In the genomic region with DNA sequence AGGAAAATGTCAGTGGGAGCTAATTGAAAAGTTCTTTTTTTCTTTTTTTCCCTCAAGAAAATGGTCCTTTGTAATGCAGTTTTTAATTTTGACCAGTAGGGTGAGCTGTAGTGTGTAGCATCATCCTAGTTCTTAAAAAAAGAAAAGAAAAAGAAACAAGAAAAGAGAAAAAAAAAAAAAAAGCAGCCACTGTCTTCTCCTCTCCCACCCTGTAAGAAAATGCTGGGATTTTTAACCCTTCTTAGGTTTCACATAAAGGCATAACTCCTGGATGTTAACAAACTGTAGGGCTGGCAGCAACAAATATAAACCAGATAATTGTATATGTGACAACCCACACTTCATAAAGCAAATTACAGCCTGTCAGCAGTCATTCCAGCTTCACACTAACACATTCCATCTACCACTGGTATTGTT, we compare ENCODE assay signal across 8 cellular contexts.
DNase-seq lines count a peak whose midpoint lies in the region; ATAC-seq and TF ChIP-seq lines count a peak whose summit lies in the region.

No MANE protein-coding gene starts in this region.

- peaks cover 0 to 82% (median 8%) of the 10 kb centered on the region in 9 donors for H3K27me3 ChIP-seq in heart left ventricle
- H3K27me3 ChIP-seq in naive thymus-derived CD4-positive, alpha-beta T cell (ENCODE audit: control insufficient read depth in 2 of 2, insufficient read depth in 2 of 2, low read length in 2 of 2) = no peaks in the 10 kb centered on the region

- H3K9me3 Mint-ChIP-seq in naive thymus-derived CD4-positive, alpha-beta T cell = peaks cover 0 to 8% (median 0%) of the 10 kb centered on the region in 11 donors
- H3K9me3 Mint-ChIP-seq in activated naive CD4-positive, alpha-beta T cell treated with anti-CD3 and anti-CD28 coated beads, Interleukin-2, amount 50 U/mL, for 72 hours = no peaks in the 10 kb centered on the region
- no peaks in the 10 kb centered on the region for H3K9me3 Mint-ChIP-seq in activated T-cell treated with anti-CD3 and anti-CD28 coated beads, Interleukin-2, amount 50 U/mL, for 24 hours

- POLR2A ChIA-PET in naive thymus-derived CD4-positive, alpha-beta T cell (lab: Charles Lee) = interaction anchor here (0.9 to 2.3 kb wide), 4 partner anchors 103 to 191 kb away, joined by 3 to 8 read pairs (median 4); no protein-coding TSS in a partner anchor

- H3K27ac Mint-ChIP-seq in naive thymus-derived CD4-positive, alpha-beta T cell = no peak overlapping the region
- H3K27ac Mint-ChIP-seq in activated naive CD4-positive, alpha-beta T cell treated with anti-CD3 and anti-CD28 coated beads, Interleukin-2, amount 50 U/mL, for 72 hours = no peak overlapping the region
- H3K27ac Mint-ChIP-seq in activated T-cell treated with anti-CD3 and anti-CD28 coated beads, Interleukin-2, amount 50 U/mL, for 24 hours = no peak overlapping the region

- H3K9me3 ChIP-seq in heart left ventricle = no peaks in the 10 kb centered on the region
- no peaks in the 10 kb centered on the region for H3K9me3 ChIP-seq in naive thymus-derived CD4-positive, alpha-beta T cell (ENCODE audit: control insufficient read depth in 2 of 3, low read length in 3 of 3)

- H3K4me3 ChIP-seq in heart left ventricle (no peak overlapping the region), choroid plexus epithelial cell (ENCODE audit: low read depth, low read length) (no peak overlapping the region)
- H3K4me3 ChIP-seq in naive thymus-derived CD4-positive, alpha-beta T cell (ENCODE audit: low read length) = no peak overlapping the region

- H3K4me3 Mint-ChIP-seq in naive thymus-derived CD4-positive, alpha-beta T cell = no peak overlapping the region
- H3K4me3 Mint-ChIP-seq in activated T-cell treated with anti-CD3 and anti-CD28 coated beads, Interleukin-2, amount 50 U/mL, for 24 hours = no peak overlapping the region

- no peaks in the 10 kb centered on the region for H3K27me3 Mint-ChIP-seq in naive thymus-derived CD4-positive, alpha-beta T cell
- H3K27me3 Mint-ChIP-seq in activated T-cell treated with anti-CD3 and anti-CD28 coated beads, Interleukin-2, amount 50 U/mL, for 24 hours = no peaks in the 10 kb centered on the region

- no peak for TF ChIP-seq POLR2A in heart left ventricle (IDR thresholded peaks at IDR 0.05)

- no peak for DNase-seq in heart left ventricle
- DNase-seq in left ventricle myocardium superior = no peak
- DNase-seq in NCI-H460 (ENCODE audit: extremely low read depth, low read depth) = peak; percentile 9
- DNase-seq in choroid plexus epithelial cell (ENCODE audit: low read depth) = peak; percentile 63
- peak in 7 of 9 donors; percentile 17 to 58 (median 41) for DNase-seq in naive thymus-derived CD4-positive, alpha-beta T cell
- no peak for DNase-seq in activated CD4-positive, alpha-beta T cell treated with anti-CD3 and anti-CD28 coated beads for 48 hours
- DNase-seq in activated naive CD4-positive, alpha-beta T cell treated with anti-CD3 and anti-CD28 coated beads, Interleukin-2, amount 50 U/mL, for 72 hours (ENCODE audit: low spot score in 2 of 2) = no peak
- DNase-seq in activated T-cell treated with anti-CD3 and anti-CD28 coated beads, Interleukin-2, amount 50 U/mL, for 24 hours = no peak

- peaks cover 3 to 16% (median 14%) of the 10 kb centered on the region in 5 donors for H3K36me3 Mint-ChIP-seq in naive thymus-derived CD4-positive, alpha-beta T cell
- H3K36me3 Mint-ChIP-seq in activated naive CD4-positive, alpha-beta T cell treated with anti-CD3 and anti-CD28 coated beads, Interleukin-2, amount 50 U/mL, for 72 hours = peaks cover 0 to 10% of the 10 kb centered on the region in 2 donors
- H3K36me3 Mint-ChIP-seq in activated T-cell treated with anti-CD3 and anti-CD28 coated beads, Interleukin-2, amount 50 U/mL, for 24 hours (ENCODE audit: low read depth) = peaks cover 15% of the 10 kb centered on the region

- no peaks in the 10 kb centered on the region for H3K4me1 ChIP-seq in heart left ventricle
- peaks cover 0 to 4% of the 10 kb centered on the region in 2 donors for H3K4me1 ChIP-seq in naive thymus-derived CD4-positive, alpha-beta T cell (ENCODE audit: control insufficient read depth in 2 of 2, insufficient read depth in 2 of 2, low read length in 2 of 2)

- H3K4me1 Mint-ChIP-seq in naive thymus-derived CD4-positive, alpha-beta T cell = peaks cover 0 to 20% (median 13%) of the 10 kb centered on the region in 7 donors
- peaks cover 16% of the 10 kb centered on the region for H3K4me1 Mint-ChIP-seq in activated T-cell treated with anti-CD3 and anti-CD28 coated beads, Interleukin-2, amount 50 U/mL, for 24 hours (ENCODE audit: low read depth)

- TF ChIP-seq CTCF in heart left ventricle (IDR thresholded peaks at IDR 0.05) (peak; percentile 46 to 71 (median 60)), choroid plexus epithelial cell (conservative IDR thresholded peaks at IDR 0.05; ENCODE audit: low read depth, low read length) (peak; percentile 65)

- CTCF ChIA-PET in naive thymus-derived CD4-positive, alpha-beta T cell (lab: Charles Lee) = interaction anchor here (0.5 to 3.4 kb wide), 35 partner anchors 8 to 1103 kb away, joined by 3 to 26 read pairs (median 4); partner anchors contain the start of gene HOXB5

- no peaks in the 10 kb centered on the region for H3K36me3 ChIP-seq in heart left ventricle
- no peaks in the 10 kb centered on the region for H3K36me3 ChIP-seq in naive thymus-derived CD4-positive, alpha-beta T cell (ENCODE audit: control insufficient read depth in 2 of 3, insufficient read depth in 3 of 3, low read length in 3 of 3)

- no peak overlapping the region for H3K27ac ChIP-seq in heart left ventricle
- no peak overlapping the region for H3K27ac ChIP-seq in naive thymus-derived CD4-positive, alpha-beta T cell (ENCODE audit: low read depth, low read length)

- intact Hi-C loops in heart left ventricle (cut with DNase I) (loop anchor here in 5 of 10 donors (2.0 to 10.0 kb wide), 4 partner anchors 103 to 270 kb away; partner anchors contain the start of genes HOXB5 (in 3 of the 5) and HOXB3 (in 2 of the 5)), left ventricle myocardium superior (cut with micrococcal nuclease) (no loop called here)
- intact Hi-C loops in naive thymus-derived CD4-positive, alpha-beta T cell (cut with micrococcal nuclease) = loop anchor here (1.0 to 5.0 kb wide), 5 partner anchors 61 to 242 kb away; no protein-coding TSS in a partner anchor

- ATAC-seq in heart left ventricle = no peak
- no peak for ATAC-seq in left ventricle myocardium superior
- ATAC-seq in naive thymus-derived CD4-positive, alpha-beta T cell = peak; percentile 72
- ATAC-seq in activated naive CD4-positive, alpha-beta T cell treated with anti-CD3 and anti-CD28 coated beads, Interleukin-2, amount 50 U/mL, for 72 hours = no peak

Comparison
In these comparisons a context has a peak if more than half of its experiments do, and no peak if none do; other contexts are left out.
1. DNase-seq: peak in NCI-H460 (single experiment), choroid plexus epithelial cell (single experiment) and naive thymus-derived CD4-positive, alpha-beta T cell (7 of 9); none in heart left ventricle (0 of 5), left ventricle myocardium superior (single experiment), activated CD4-positive, alpha-beta T cell treated with anti-CD3 and anti-CD28 coated beads for 48 hours (single experiment), activated naive CD4-positive, alpha-beta T cell treated with anti-CD3 and anti-CD28 coated beads, Interleukin-2, amount 50 U/mL, for 72 hours (0 of 2) and activated T-cell treated with anti-CD3 and anti-CD28 coated beads, Interleukin-2, amount 50 U/mL, for 24 hours (single experiment).